Comparison of ENCODE assay signal across 23 cellular contexts in genomic region chr12:111964935-111965334, GRCh38.
"Had no signal": no experiment of that assay in that cellular context is flagged by ENCODE, and none has a peak within 500 bp of the region (broad histone marks: within the 10 kb centered on the region; RNA-seq: fewer than 3 reads in every experiment).

No MANE protein-coding gene starts in this region.

- H3K4me1 ChIP-seq: body of pancreas, foreskin keratinocyte, prostate gland had no signal

- H3K9me3 ChIP-seq: body of pancreas, ovary, prostate gland had no signal

- DNase-seq: activated CD4-positive, alpha-beta T cell treated with anti-CD3 and anti-CD28 coated beads for 1 hour; activated CD4-positive, alpha-beta T cell treated with anti-CD3 and anti-CD28 coated beads, Interleukin-2, amount 50 U/mL, for 1 hour; activated CD8-positive, alpha-beta T cell treated with anti-CD3 and anti-CD28 coated beads, Interleukin-2, amount 10 ng/mL, durations not matched to agents 7 days and 5 days; activated gamma-delta T cell treated with Interleukin-2 at 50 U/mL for 16 hours; anterior cingulate cortex; body of pancreas; effector CD8-positive, alpha-beta T cell; foreskin keratinocyte; left colon; ovary; stimulated activated CD4-positive, alpha-beta T cell treated with anti-CD3 and anti-CD28 coated beads, Interleukin-2, amount 100 ng/mL, for 48 hours; stimulated activated CD8-positive, alpha-beta memory T cell treated with anti-CD3 and anti-CD28 coated beads, Interleukin-4, amount 100 ng/mL, for 48 hours; stimulated activated naive B cell treated with anti-CD40 and anti-IgM and Interleukin-4, amounts not matched to agents 10 μg/mL and 1 μg/mL and 100 μg/mL, for 72 hours; T-helper 9 cell; trophoblast cell had no signal

- H3K27ac ChIP-seq: body of pancreas, cardiac muscle cell, foreskin keratinocyte, ovary, prostate gland had no signal

- ATAC-seq: activated CD8-positive, alpha-beta T cell treated with anti-CD3 and anti-CD28 coated beads, Interleukin-2, amount 10 ng/mL, durations not matched to agents 7 days and 5 days; body of pancreas; foreskin keratinocyte; natural killer cell treated with Interleukin-12 subunit alpha and Interleukin-12 subunit beta and Interleukin-15 and Interleukin-18, amount 100 ng/mL, for 72 hours; stimulated activated naive B cell treated with anti-CD40 and anti-IgM and Interleukin-4, amounts not matched to agents 10 μg/mL and 1 μg/mL and 100 μg/mL, for 72 hours had no signal

- H3K27me3 Mint-ChIP-seq: activated naive CD4-positive, alpha-beta T cell treated with anti-CD3 and anti-CD28 coated beads, Interleukin-2, amount 50 U/mL, for 24 hours; dendritic cell treated with granulocyte-macrophage colony-stimulating factor and Interleukin-4, amounts not matched to agents 40 ng/mL and 50 ng/mL, for 4 days; natural killer cell treated with Interleukin-12 subunit alpha and Interleukin-12 subunit beta and Interleukin-15 and Interleukin-18, amount 100 ng/mL, for 72 hours; stimulated activated naive B cell treated with anti-CD40 and anti-IgM and Interleukin-4, amounts not matched to agents 10 μg/mL and 1 μg/mL and 100 μg/mL, for 72 hours had no signal

- H3K4me3 ChIP-seq: body of pancreas, cardiac muscle cell, lung, ovary, prostate gland had no signal

- H3K27me3 ChIP-seq: body of pancreas, cardiac muscle cell, foreskin keratinocyte, ovary had no signal

- H3K4me1 Mint-ChIP-seq: mesothelial cell of epicardium; stimulated activated naive B cell treated with anti-CD40 and anti-IgM and Interleukin-4, amounts not matched to agents 10 μg/mL and 1 μg/mL and 100 μg/mL, for 72 hours had no signal

- H3K36me3 ChIP-seq: cardiac muscle cell, ovary, prostate gland had no signal

- H3K4me3 Mint-ChIP-seq: activated CD8-positive, alpha-beta T cell treated with anti-CD3 and anti-CD28 coated beads, Interleukin-2, amount 10 ng/mL, durations not matched to agents 7 days and 5 days; activated naive CD4-positive, alpha-beta T cell treated with anti-CD3 and anti-CD28 coated beads, Interleukin-2, amount 50 U/mL, for 24 hours; activated T-helper 1 cell treated with anti-CD3 and anti-CD28 coated beads, Interleukin-12 subunit alpha, Interleukin-12 subunit beta, Interleukin-2, Interleukin-4 antibody, amounts not matched to agents 30 ng/mL and 10 ng/mL and 1 ng/mL, durations not matched to agents 14 hours and 24 hours and 36 hours; dendritic cell treated with granulocyte-macrophage colony-stimulating factor and Interleukin-4, amounts not matched to agents 40 ng/mL and 50 ng/mL, for 4 days; mesothelial cell of epicardium; natural killer cell treated with Interleukin-12 subunit alpha and Interleukin-12 subunit beta and Interleukin-15 and Interleukin-18, amount 100 ng/mL, for 72 hours; stimulated activated naive B cell treated with anti-CD40 and anti-IgM and Interleukin-4, amounts not matched to agents 10 μg/mL and 1 μg/mL and 100 μg/mL, for 72 hours had no signal

- H3K27ac Mint-ChIP-seq: activated CD8-positive, alpha-beta T cell treated with anti-CD3 and anti-CD28 coated beads, Interleukin-2, amount 10 ng/mL, durations not matched to agents 7 days and 5 days; activated naive CD4-positive, alpha-beta T cell treated with anti-CD3 and anti-CD28 coated beads, Interleukin-2, amount 50 U/mL, for 24 hours; activated T-helper 1 cell treated with anti-CD3 and anti-CD28 coated beads, Interleukin-12 subunit alpha, Interleukin-12 subunit beta, Interleukin-2, Interleukin-4 antibody, amounts not matched to agents 30 ng/mL and 10 ng/mL and 1 ng/mL, durations not matched to agents 14 hours and 24 hours and 36 hours; dendritic cell treated with granulocyte-macrophage colony-stimulating factor and Interleukin-4, amounts not matched to agents 40 ng/mL and 50 ng/mL, for 4 days; mesothelial cell of epicardium; natural killer cell treated with Interleukin-12 subunit alpha and Interleukin-12 subunit beta and Interleukin-15 and Interleukin-18, amount 100 ng/mL, for 72 hours; stimulated activated naive B cell treated with anti-CD40 and anti-IgM and Interleukin-4, amounts not matched to agents 10 μg/mL and 1 μg/mL and 100 μg/mL, for 72 hours had no signal
